8 cellular contexts compared by ENCODE assay signal in the genomic region with DNA sequence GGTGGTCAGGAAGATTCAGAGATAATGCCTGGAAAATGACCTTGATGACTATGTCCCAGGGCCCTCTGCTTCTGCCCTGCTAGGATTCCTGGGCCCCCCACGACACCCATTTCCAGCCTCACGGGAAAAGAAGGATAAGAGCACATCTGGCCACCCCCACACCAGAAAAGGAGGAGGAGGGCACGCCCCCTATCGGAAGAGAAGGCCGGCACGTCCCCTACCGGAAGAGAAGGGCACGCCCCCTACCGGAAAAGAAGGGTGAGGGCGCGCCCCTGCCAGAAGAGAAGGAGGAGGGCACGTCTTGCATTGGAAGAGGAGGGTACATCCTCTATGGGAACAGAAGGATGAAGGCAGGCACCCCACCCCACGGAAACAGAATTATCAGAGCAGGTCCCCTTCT.
A peak's percentile ranks its signal among the peaks of the same experiment; 100 is the strongest.
DNase-seq lines count a peak whose midpoint lies in the region; ATAC-seq, FAIRE-seq and TF ChIP-seq lines count a peak whose summit lies in the region.

No MANE protein-coding gene starts in this region.

- peak overlapping the region; percentile 47 for H3K4me3 Mint-ChIP-seq in activated naive CD8-positive, alpha-beta T cell treated with anti-CD3 and anti-CD28 coated beads, Interleukin-2, amount 10 ng/mL, durations not matched to agents 7 days and 5 days
- H3K4me3 Mint-ChIP-seq in stimulated activated memory B cell treated with anti-CD40 and anti-IgM and Interleukin-4, amounts not matched to agents 10 μg/mL and 1 μg/mL and 100 μg/mL, for 72 hours: peak overlapping the region; percentile 56

- DNase-seq in H7: peak; percentile 96
- peak; percentile 72 for DNase-seq in activated naive CD8-positive, alpha-beta T cell treated with anti-CD3 and anti-CD28 coated beads, Interleukin-2, amount 10 ng/mL, durations not matched to agents 7 days and 5 days
- peak; percentile 42 for DNase-seq in HepG2 (ENCODE audit: low spot score)
- no peak for DNase-seq in NCI-H2196 treated with DMSO at 0.1 percent for 48 hours (lab: John Stamatoyannopoulos, UW; ENCODE audit: unreplicated experiment)
- DNase-seq in DMS153 (lab: John Stamatoyannopoulos, UW): no peak

- no peaks in the 10 kb centered on the region for H3F3A ChIP-seq in SU-DHL-6 (ENCODE audit: insufficient read depth)

- in situ Hi-C loops in HepG2 (cut with HindIII; ENCODE audit: extremely low pct_ligation_motif_present, low pct_unique_long_range_greater_than_20kb): no loop called here

- H3K4me1 Mint-ChIP-seq in activated naive CD8-positive, alpha-beta T cell treated with anti-CD3 and anti-CD28 coated beads, Interleukin-2, amount 10 ng/mL, durations not matched to agents 7 days and 5 days: peaks cover 13% of the 10 kb centered on the region
- peaks cover 17% of the 10 kb centered on the region for H3K4me1 Mint-ChIP-seq in stimulated activated memory B cell treated with anti-CD40 and anti-IgM and Interleukin-4, amounts not matched to agents 10 μg/mL and 1 μg/mL and 100 μg/mL, for 72 hours

- no peaks in the 10 kb centered on the region for H3K9me2 ChIP-seq in SU-DHL-6 (replicated peaks; ENCODE audit: insufficient read depth, low read length)

- no peak overlapping the region for H3K9ac ChIP-seq in SU-DHL-6 (ENCODE audit: low read length)
- H3K9ac ChIP-seq in HepG2 (ENCODE audit: insufficient read depth, low read depth, low read length): no peak overlapping the region

- BruUV-seq in HepG2 (replicated peaks; lab: Mats Ljungman, UMichigan): no TSS peak

- peaks cover 10% of the 10 kb centered on the region for H3K36me3 Mint-ChIP-seq in activated naive CD8-positive, alpha-beta T cell treated with anti-CD3 and anti-CD28 coated beads, Interleukin-2, amount 10 ng/mL, durations not matched to agents 7 days and 5 days
- peaks cover 9% of the 10 kb centered on the region for H3K36me3 Mint-ChIP-seq in stimulated activated memory B cell treated with anti-CD40 and anti-IgM and Interleukin-4, amounts not matched to agents 10 μg/mL and 1 μg/mL and 100 μg/mL, for 72 hours

- H4K20me1 ChIP-seq in SU-DHL-6 (ENCODE audit: low read depth, low read length) (no peaks in the 10 kb centered on the region), HepG2 (ENCODE audit: insufficient read depth, low read length) (no peaks in the 10 kb centered on the region)

- WGBS in HepG2 (ENCODE audit: low lambda C conversion rate): under 1% methylated on average over 13 of the region's 13 CpGs

- no peak for FAIRE-seq in HepG2 (lab: Jason Lieb, UNC)

- ATAC-seq in activated naive CD8-positive, alpha-beta T cell treated with anti-CD3 and anti-CD28 coated beads, Interleukin-2, amount 10 ng/mL, durations not matched to agents 7 days and 5 days (ENCODE audit: low read depth): peak; percentile 75
- peak; percentile 69 for ATAC-seq in HepG2
- no peak for ATAC-seq in stimulated activated memory B cell treated with anti-CD40 and anti-IgM and Interleukin-4, amounts not matched to agents 10 μg/mL and 1 μg/mL and 100 μg/mL, for 72 hours

- peak overlapping the region; percentile 36 for H3K4me2 ChIP-seq in SU-DHL-6 (ENCODE audit: low read depth, low read length, poor library complexity, severe bottlenecking)
- peak overlapping the region; percentile 51 for H3K4me2 ChIP-seq in HepG2 (ENCODE audit: low read depth, low read length)

- no peaks in the 10 kb centered on the region for H3K27me3 ChIP-seq in H7 (ENCODE audit: control insufficient read depth, insufficient read depth, low read length)
- no peaks in the 10 kb centered on the region for H3K27me3 ChIP-seq in SU-DHL-6 (ENCODE audit: low read length)
- H3K27me3 ChIP-seq in HepG2 (ENCODE audit: control insufficient read depth in 1 of 2, insufficient read depth in 2 of 2, low read length in 2 of 2): peaks cover 3 to 24% of the 10 kb centered on the region in 2 experiments; a peak in 4 of 5 replicates

- H3K4me3 ChIP-seq in H7 (ENCODE audit: insufficient read depth, low read depth, low read length) (no peak overlapping the region), SU-DHL-6 (ENCODE audit: insufficient read depth, low read length, poor library complexity, severe bottlenecking) (no peak overlapping the region), HepG2 (replicated peaks in 1 of 3; ENCODE audit: insufficient read depth in 1 of 3, low read depth in 2 of 3, low read length in 3 of 3) (no peak overlapping the region)

- no peak for TF ChIP-seq POLR2A in HepG2 (IDR thresholded peaks at IDR 0.05; ENCODE audit: insufficient read depth in 1 of 2, low read depth in 2 of 2, low read length in 2 of 2)

- intact Hi-C loops in HepG2 (cut with micrococcal nuclease; ENCODE audit: unreplicated experiment): loop anchor here (1.0 kb wide), 1 partner anchor 39 kb away; no protein-coding TSS in a partner anchor

- H2AFZ ChIP-seq in SU-DHL-6 (ENCODE audit: low read depth, low read length, severe bottlenecking) (peak overlapping the region; percentile 75), HepG2 (ENCODE audit: low read length) (no peak overlapping the region)

- H3K9me3 ChIP-seq in SU-DHL-6 (ENCODE audit: insufficient read depth, low read length): no peaks in the 10 kb centered on the region
- H3K9me3 ChIP-seq in HepG2 (ENCODE audit: low read length): no peaks in the 10 kb centered on the region

- TF ChIP-seq EP300 in HepG2 (IDR thresholded peaks at IDR 0.05; ENCODE audit: low read depth in 2 of 2, low read length in 2 of 2): no peak
- TF ChIP-seq EP300 in HepG2 (CRISPR knock-in tag; IDR thresholded peaks at IDR 0.05; ENCODE audit: borderline replicate concordance): no peak

- H3K9me3 Mint-ChIP-seq in activated naive CD8-positive, alpha-beta T cell treated with anti-CD3 and anti-CD28 coated beads, Interleukin-2, amount 10 ng/mL, durations not matched to agents 7 days and 5 days: peaks cover 8% of the 10 kb centered on the region
- H3K9me3 Mint-ChIP-seq in stimulated activated memory B cell treated with anti-CD40 and anti-IgM and Interleukin-4, amounts not matched to agents 10 μg/mL and 1 μg/mL and 100 μg/mL, for 72 hours: peaks cover 6% of the 10 kb centered on the region

- H3K27ac ChIP-seq in 22Rv1: no peak overlapping the region
- no peak overlapping the region for H3K27ac ChIP-seq in SU-DHL-6 (ENCODE audit: low read depth, low read length)
- H3K27ac ChIP-seq in HepG2 (ENCODE audit: extremely low read length, insufficient read depth, low read length): no peak overlapping the region

- H3K4me1 ChIP-seq in HepG2 (ENCODE audit: insufficient read depth, low read length): no peaks in the 10 kb centered on the region

- H3K79me2 ChIP-seq in SU-DHL-6 (ENCODE audit: insufficient read depth, low read length) (no peaks in the 10 kb centered on the region), HepG2 (ENCODE audit: insufficient read depth, low read length) (no peaks in the 10 kb centered on the region)

- no peaks in the 10 kb centered on the region for H3K27me3 Mint-ChIP-seq in activated naive CD8-positive, alpha-beta T cell treated with anti-CD3 and anti-CD28 coated beads, Interleukin-2, amount 10 ng/mL, durations not matched to agents 7 days and 5 days
- H3K27me3 Mint-ChIP-seq in stimulated activated memory B cell treated with anti-CD40 and anti-IgM and Interleukin-4, amounts not matched to agents 10 μg/mL and 1 μg/mL and 100 μg/mL, for 72 hours: peaks cover 17% of the 10 kb centered on the region

- H3K27ac Mint-ChIP-seq in activated naive CD8-positive, alpha-beta T cell treated with anti-CD3 and anti-CD28 coated beads, Interleukin-2, amount 10 ng/mL, durations not matched to agents 7 days and 5 days: peak overlapping the region; percentile 72
- H3K27ac Mint-ChIP-seq in stimulated activated memory B cell treated with anti-CD40 and anti-IgM and Interleukin-4, amounts not matched to agents 10 μg/mL and 1 μg/mL and 100 μg/mL, for 72 hours: peak overlapping the region; percentile 52

- POLR2A ChIA-PET in activated naive CD8-positive, alpha-beta T cell treated with anti-CD3 and anti-CD28 coated beads, Interleukin-2, amount 10 ng/mL, durations not matched to agents 7 days and 5 days (lab: Charles Lee): interaction anchor here (2.0 kb wide), 1 partner anchor 82 kb away, joined by 10 read pairs; no protein-coding TSS in a partner anchor
- POLR2A ChIA-PET in HepG2 (lab: Yijun Ruan, JAX): no interaction called here

- TF ChIP-seq CTCF in 22Rv1 (IDR thresholded peaks at IDR 0.05) (peak; percentile 78), SU-DHL-6 (IDR thresholded peaks at IDR 0.05; ENCODE audit: insufficient read depth, low read length, poor library complexity, severe bottlenecking) (peak; percentile 93), HepG2 (CRISPR knock-in tag; IDR thresholded peaks at IDR 0.05) (peak; percentile 88)

- H3K36me3 ChIP-seq in H7 (replicated peaks; ENCODE audit: control insufficient read depth, insufficient read depth, low read length) (no peaks in the 10 kb centered on the region), SU-DHL-6 (ENCODE audit: low read length) (no peaks in the 10 kb centered on the region), HepG2 (replicated peaks in 1 of 2; ENCODE audit: control insufficient read depth in 1 of 2, insufficient read depth in 2 of 2, low read length in 2 of 2) (no peaks in the 10 kb centered on the region)

- peak; percentile 44; the same call in 1 of the 2 replicates for TF ChIP-seq RAD21 in HepG2 (CRISPR knock-in tag; IDR thresholded peaks at IDR 0.05)

- CTCF ChIA-PET in HepG2 (lab: Yijun Ruan, JAX; ENCODE audit: low intra/inter-chr PET ratio, low total read pairs): interaction anchor here (0.8 to 2.6 kb wide), 6 partner anchors 22 to 269 kb away, joined by 3 to 19 read pairs (median 5); partner anchors contain the start of genes IER2 and STX10

TF ChIP-seq in HepG2, 621 proteins besides CTCF, POLR2A, EP300 and RAD21 (continues in another document):
- no peak for TF ChIP-seq ZNF577 (CRISPR knock-in tag; IDR thresholded peaks at IDR 0.05; ENCODE audit: borderline replicate concordance, low read depth)
- no peak for TF ChIP-seq ZNF768 (CRISPR knock-in tag; IDR thresholded peaks at IDR 0.05)
- TF ChIP-seq, protein P1, sequence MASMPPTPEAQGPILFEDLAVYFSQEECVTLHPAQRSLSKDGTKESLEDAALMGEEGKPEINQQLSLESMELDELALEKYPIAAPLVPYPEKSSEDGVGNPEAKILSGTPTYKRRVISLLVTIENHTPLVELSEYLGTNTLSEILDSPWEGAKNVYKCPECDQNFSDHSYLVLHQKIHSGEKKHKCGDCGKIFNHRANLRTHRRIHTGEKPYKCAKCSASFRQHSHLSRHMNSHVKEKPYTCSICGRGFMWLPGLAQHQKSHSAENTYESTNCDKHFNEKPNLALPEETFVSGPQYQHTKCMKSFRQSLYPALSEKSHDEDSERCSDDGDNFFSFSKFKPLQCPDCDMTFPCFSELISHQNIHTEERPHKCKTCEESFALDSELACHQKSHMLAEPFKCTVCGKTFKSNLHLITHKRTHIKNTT (CRISPR knock-in tag; IDR thresholded peaks at IDR 0.05): no peak

Comparison
In these comparisons a context has a peak if more than half of its experiments do, and no peak if none do; other contexts are left out.
1. DNase-seq: peak in H7 (single experiment), activated naive CD8-positive, alpha-beta T cell treated with anti-CD3 and anti-CD28 coated beads, Interleukin-2, amount 10 ng/mL, durations not matched to agents 7 days and 5 days (single experiment) and HepG2 (single experiment); none in NCI-H2196 treated with DMSO at 0.1 percent for 48 hours (single experiment) and DMS153 (single experiment).
2. Peak in every context shown above with its lines, with median percentiles within 50 percentile points of each other: CTCF ChIP-seq.